ENCODE assay signal across 11 cellular contexts in the genomic region with DNA sequence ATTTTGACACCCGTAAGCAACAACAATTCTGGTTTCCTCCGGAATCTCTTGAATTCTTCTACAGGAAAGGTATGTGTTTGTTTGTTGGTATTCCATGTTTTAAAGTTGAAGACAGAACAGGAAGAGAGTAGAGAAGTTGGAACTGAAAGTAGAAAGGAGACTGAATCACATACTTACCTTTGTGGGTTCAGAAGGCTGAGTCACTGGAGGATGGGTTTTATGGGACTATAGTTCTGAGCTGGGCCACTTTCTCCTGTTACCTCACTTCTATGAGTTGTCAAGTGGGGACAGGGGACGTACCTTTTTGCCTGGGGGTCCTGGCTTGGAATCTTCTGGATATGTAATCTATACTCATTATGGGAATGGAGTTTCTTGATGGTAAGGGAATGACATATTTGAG. TPM values are rescaled to one million over a fixed set of nuclear protein-coding genes. Genes with fewer than 3 reads are reported as not detected.
DNase-seq lines count a peak whose midpoint lies in the region; ATAC-seq and TF ChIP-seq lines count a peak whose summit lies in the region.
"Had no signal": no experiment of that assay in that cellular context is flagged by ENCODE, and none has a peak within 500 bp of the region (broad histone marks: within the 10 kb centered on the region; RNA-seq: fewer than 3 reads in every experiment).

No MANE protein-coding gene starts in this region.

- peaks cover 69% of the 10 kb centered on the region for H3K4me1 Mint-ChIP-seq in activated CD4-positive, alpha-beta T cell treated with anti-CD3 and anti-CD28 coated beads for 36 hours
- no peaks in the 10 kb centered on the region for H3K4me1 Mint-ChIP-seq in central memory CD8-positive, alpha-beta T cell
- no peaks in the 10 kb centered on the region for H3K4me1 Mint-ChIP-seq in nephron progenitor cell

- H3K79me2 ChIP-seq in PC-3 (ENCODE audit: low read length) = no peaks in the 10 kb centered on the region

- BruUV-seq in PC-3 (replicated peaks; lab: Mats Ljungman, UMichigan) = no TSS peak

- peak overlapping the region; percentile 43 for H3K27ac ChIP-seq in PC-3 (ENCODE audit: low read length)

- peak; percentile 43 for DNase-seq in activated CD4-positive, alpha-beta T cell treated with anti-CD3 and anti-CD28 coated beads for 36 hours
- no peak for DNase-seq in activated CD4-positive, alpha-beta T cell treated with anti-CD3 and anti-CD28 coated beads for 4 hours
- DNase-seq in PC-3 (peak; percentile 53), nephron progenitor cell (no peak), NCI-H1417 treated with DMSO at 0.1 percent for 48 hours (lab: John Stamatoyannopoulos, UW) (no peak), NCI-H1105 treated with DMSO at 0.1 percent for 48 hours (lab: John Stamatoyannopoulos, UW) (no peak), mesenteric fat pad (ENCODE audit: low spot score) (no peak)
- DNase-seq in central memory CD8-positive, alpha-beta T cell (ENCODE audit: low spot score in 2 of 2) = no peak
- DNase-seq: effector memory CD4-positive, alpha-beta T cell; NCI-H524; thyroid gland had no signal

- intact Hi-C loops in activated CD4-positive, alpha-beta T cell treated with anti-CD3 and anti-CD28 coated beads for 36 hours (cut with DNase I, micrococcal nuclease) = loop anchor here in 1 of 2 experiments (5.0 kb wide), 1 partner anchor 35 kb away; no protein-coding TSS in a partner anchor
- intact Hi-C loops in PC-3 (cut with micrococcal nuclease) = no loop called here

- H2AFZ ChIP-seq in PC-3 (ENCODE audit: low read length) = no peak overlapping the region

- peak overlapping the region; percentile 20; the same call in 1 of the 2 replicates for H3K4me2 ChIP-seq in PC-3 (ENCODE audit: low read length)

- POLR2A ChIA-PET in activated CD4-positive, alpha-beta T cell treated with anti-CD3 and anti-CD28 coated beads for 36 hours (lab: Charles Lee) = interaction anchor here (0.5 to 0.6 kb wide), 2 partner anchors 69 to 377 kb away, joined by 3 to 5 read pairs; no protein-coding TSS in a partner anchor
- POLR2A ChIA-PET in PC-3 (lab: Charles Lee; ENCODE audit: unreplicated experiment) = no interaction called here

- no peak overlapping the region for H3K4me3 ChIP-seq in PC-3 (ENCODE audit: low read length)
- H3K4me3 ChIP-seq: thyroid gland had no signal

- 0 out of 2 replicates have a peak, but pooled peaks cover 7% of the 10 kb centered on the region for H4K20me1 ChIP-seq in PC-3 (ENCODE audit: low read length)

- peaks cover 17% of the 10 kb centered on the region for H3K4me1 ChIP-seq in PC-3 (ENCODE audit: insufficient read depth, low read length)

- no peaks in the 10 kb centered on the region for H3K9me2 ChIP-seq in PC-3 (replicated peaks; ENCODE audit: low read length)

- peaks cover 93% of the 10 kb centered on the region for H3K36me3 Mint-ChIP-seq in activated CD4-positive, alpha-beta T cell treated with anti-CD3 and anti-CD28 coated beads for 36 hours (ENCODE audit: low read depth)
- H3K36me3 Mint-ChIP-seq in central memory CD8-positive, alpha-beta T cell (ENCODE audit: insufficient read depth) = peaks cover 97% of the 10 kb centered on the region
- peaks cover 97% of the 10 kb centered on the region for H3K36me3 Mint-ChIP-seq in nephron progenitor cell (ENCODE audit: low read depth)

- peaks cover 93% of the 10 kb centered on the region for H3K36me3 ChIP-seq in PC-3 (ENCODE audit: low read depth, low read length)

- H3K4me3 Mint-ChIP-seq in activated CD4-positive, alpha-beta T cell treated with anti-CD3 and anti-CD28 coated beads for 36 hours = no peak overlapping the region
- no peak overlapping the region for H3K4me3 Mint-ChIP-seq in central memory CD8-positive, alpha-beta T cell
- H3K4me3 Mint-ChIP-seq in nephron progenitor cell = no peak overlapping the region

- H3K9ac ChIP-seq in PC-3 (ENCODE audit: low read length) = no peak overlapping the region

- H3K27me3 ChIP-seq in PC-3 (ENCODE audit: low read length) = no peaks in the 10 kb centered on the region
- H3K27me3 ChIP-seq: thyroid gland had no signal

- H3K9me3 Mint-ChIP-seq in activated CD4-positive, alpha-beta T cell treated with anti-CD3 and anti-CD28 coated beads for 36 hours (ENCODE audit: low read depth) = no peaks in the 10 kb centered on the region
- no peaks in the 10 kb centered on the region for H3K9me3 Mint-ChIP-seq in central memory CD8-positive, alpha-beta T cell
- no peaks in the 10 kb centered on the region for H3K9me3 Mint-ChIP-seq in nephron progenitor cell

- peak overlapping the region; percentile 70 for H3K27ac Mint-ChIP-seq in activated CD4-positive, alpha-beta T cell treated with anti-CD3 and anti-CD28 coated beads for 36 hours
- H3K27ac Mint-ChIP-seq in central memory CD8-positive, alpha-beta T cell (ENCODE audit: low read depth) = peak overlapping the region; percentile 5
- H3K27ac Mint-ChIP-seq in nephron progenitor cell = peak overlapping the region; percentile 53

- H3K9me3 ChIP-seq in PC-3 (ENCODE audit: low read length) = no peaks in the 10 kb centered on the region
- H3K9me3 ChIP-seq: thyroid gland had no signal

- H3F3A ChIP-seq in PC-3 (ENCODE audit: low read length, unreplicated experiment) = no peaks in the 10 kb centered on the region

- ATAC-seq in activated CD4-positive, alpha-beta T cell treated with anti-CD3 and anti-CD28 coated beads for 36 hours = peak; percentile 92
- ATAC-seq in PC-3 = peak; percentile 80
- ATAC-seq in central memory CD8-positive, alpha-beta T cell (replicated peaks; ENCODE audit: extremely low read depth, poor library complexity, severe bottlenecking) = no peak

- CTCF ChIA-PET in activated CD4-positive, alpha-beta T cell treated with anti-CD3 and anti-CD28 coated beads for 36 hours (lab: Charles Lee) = no interaction called here
- CTCF ChIA-PET in PC-3 (lab: Charles Lee) = no interaction called here

- TF ChIP-seq CTCF in PC-3 (conservative IDR thresholded peaks at IDR 0.05; ENCODE audit: low read depth, low read length) = no peak
- TF ChIP-seq CTCF in nephron progenitor cell (IDR thresholded peaks at IDR 0.05) = no peak

- no peaks in the 10 kb centered on the region for H3K27me3 Mint-ChIP-seq in activated CD4-positive, alpha-beta T cell treated with anti-CD3 and anti-CD28 coated beads for 36 hours
- no peaks in the 10 kb centered on the region for H3K27me3 Mint-ChIP-seq in central memory CD8-positive, alpha-beta T cell
- H3K27me3 Mint-ChIP-seq in nephron progenitor cell (ENCODE audit: low read depth, poor library complexity) = peaks cover 3% of the 10 kb centered on the region

RNA-seq across cellular contexts. Expression of gene KDM3A, which starts 40.9 kb away (rescaled TPM):
- 10 to 100 TPM; 68.9 to 82.9 TPM for total RNA-seq in activated CD4-positive, alpha-beta T cell treated with anti-CD3 and anti-CD28 coated beads for 36 hours
- 32.2 and 59.6 TPM in 2 replicates for total RNA-seq in PC-3 (2014; rRNA removed)
- 22.1 TPM for total RNA-seq in mesenteric fat pad

Comparison
In these comparisons a context has a peak if more than half of its experiments do, and no peak if none do; other contexts are left out.
1. DNase-seq: peak in activated CD4-positive, alpha-beta T cell treated with anti-CD3 and anti-CD28 coated beads for 36 hours (single experiment) and PC-3 (single experiment); none in activated CD4-positive, alpha-beta T cell treated with anti-CD3 and anti-CD28 coated beads for 4 hours (0 of 2), central memory CD8-positive, alpha-beta T cell (0 of 2), nephron progenitor cell (single experiment), NCI-H1417 treated with DMSO at 0.1 percent for 48 hours (single experiment), NCI-H1105 treated with DMSO at 0.1 percent for 48 hours (single experiment) and mesenteric fat pad (single experiment).
2. H3K27ac Mint-ChIP-seq: peak in every context shown above with its lines; median percentile 70 in activated CD4-positive, alpha-beta T cell treated with anti-CD3 and anti-CD28 coated beads for 36 hours; 53 in nephron progenitor cell; 5 in central memory CD8-positive, alpha-beta T cell.